Comparison of ENCODE assay signal across 20 cellular contexts in the genomic region with DNA sequence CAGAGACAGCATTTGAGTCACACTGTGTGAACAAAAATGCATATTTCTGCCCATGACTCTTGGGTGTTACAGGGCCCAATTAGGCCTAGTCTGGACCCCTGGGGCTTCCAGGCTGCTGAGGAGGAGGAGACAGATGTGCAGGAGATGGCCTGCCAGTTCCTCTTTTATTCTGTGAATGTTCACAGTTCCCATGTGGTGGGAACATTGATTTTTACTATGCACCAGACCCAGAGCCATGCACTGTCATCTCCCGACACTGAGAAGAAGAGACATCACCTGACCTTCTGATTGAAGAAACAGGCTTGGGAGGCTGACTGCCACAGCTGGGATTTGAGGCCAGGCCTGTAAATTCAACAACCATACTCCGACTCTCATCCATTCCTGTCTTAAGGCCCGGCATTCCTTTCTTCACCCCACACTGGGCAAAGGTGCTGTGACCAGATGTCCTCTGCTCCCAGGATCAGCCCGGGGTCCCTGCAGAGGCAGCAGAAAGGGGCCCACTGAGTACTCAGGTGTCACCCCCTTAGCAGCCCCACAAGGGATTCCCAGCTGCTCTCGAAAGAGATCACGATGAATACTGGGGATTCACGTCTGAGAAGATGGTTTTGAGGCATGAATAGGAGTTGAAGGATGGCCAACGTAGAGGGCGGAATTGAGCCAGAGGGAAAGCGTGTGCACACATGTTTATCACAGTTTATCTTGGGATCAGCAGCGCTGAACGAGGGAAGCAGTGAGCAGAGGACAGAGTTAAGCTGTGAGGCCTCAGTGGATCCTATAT. TPM values are rescaled to one million over a fixed set of nuclear protein-coding genes. Genes with fewer than 3 reads are reported as not detected.
"Had no signal": no experiment of that assay in that cellular context is flagged by ENCODE, and none has a peak within 500 bp of the region (broad histone marks: within the 10 kb centered on the region; RNA-seq: fewer than 3 reads in every experiment).

No MANE protein-coding gene starts in this region.

- H3K27ac ChIP-seq: foreskin keratinocyte, tibial artery, uterus, WERI-Rb-1 had no signal

- H3K27me3 ChIP-seq: foreskin keratinocyte, uterus had no signal

- FAIRE-seq: endothelial cell of umbilical vein had no signal

- H3K4me3 ChIP-seq: tibial artery, uterus had no signal

- H3K9me3 ChIP-seq: tibial artery, uterus had no signal

- H3K36me3 ChIP-seq: tibial artery, uterus, WERI-Rb-1 had no signal

- H3K4me1 ChIP-seq: uterus had no signal

- ATAC-seq: activated T-cell treated with anti-CD3 and anti-CD28 coated beads, Interleukin-2, amount 50 U/mL, for 72 hours; foreskin keratinocyte; left ventricle myocardium superior; natural killer cell treated with Interleukin-12 subunit alpha and Interleukin-12 subunit beta and Interleukin-15 and Interleukin-18, amount 100 ng/mL, for 72 hours; stimulated activated naive B cell treated with anti-CD40 and anti-IgM and Interleukin-4, amounts not matched to agents 10 μg/mL and 1 μg/mL and 100 μg/mL, for 72 hours had no signal

- DNase-seq: activated CD4-positive, alpha-beta memory T cell treated with anti-CD3 and anti-CD28 coated beads, Interleukin-2, amount 10 ng/mL, durations not matched to agents 7 days and 5 days; activated gamma-delta T cell treated with Interleukin-2 at 50 U/mL for 16 hours; activated T-cell treated with anti-CD3 and anti-CD28 coated beads, Interleukin-2, amount 50 U/mL, for 72 hours; amygdala; cortex of kidney; effector CD8-positive, alpha-beta T cell; foreskin keratinocyte; glutamatergic neuron; hypothalamus; kidney glomerular epithelial cell; left ventricle myocardium superior; mesenchymal stem cell; stimulated activated CD4-positive, alpha-beta T cell treated with anti-CD3 and anti-CD28 coated beads, Interleukin-15, amount 100 ng/mL, for 24 hours; stimulated activated CD4-positive, alpha-beta T cell treated with anti-CD3 and anti-CD28 coated beads, Interleukin-4, amount 100 ng/mL, for 1 hour; stimulated activated naive B cell treated with anti-CD40 and anti-IgM and Interleukin-4, amounts not matched to agents 10 μg/mL and 1 μg/mL and 100 μg/mL, for 72 hours; tibial artery; uterus; WERI-Rb-1 had no signal

RNA-seq across cellular contexts. Expression of gene TFCP2L1, which starts 3.6 kb away (rescaled TPM):
- total RNA-seq: endothelial cell of umbilical vein had no signal
- polyA plus RNA-seq: endothelial cell of umbilical vein had no signal
